20 cellular contexts compared by ENCODE assay signal in the genomic region with DNA sequence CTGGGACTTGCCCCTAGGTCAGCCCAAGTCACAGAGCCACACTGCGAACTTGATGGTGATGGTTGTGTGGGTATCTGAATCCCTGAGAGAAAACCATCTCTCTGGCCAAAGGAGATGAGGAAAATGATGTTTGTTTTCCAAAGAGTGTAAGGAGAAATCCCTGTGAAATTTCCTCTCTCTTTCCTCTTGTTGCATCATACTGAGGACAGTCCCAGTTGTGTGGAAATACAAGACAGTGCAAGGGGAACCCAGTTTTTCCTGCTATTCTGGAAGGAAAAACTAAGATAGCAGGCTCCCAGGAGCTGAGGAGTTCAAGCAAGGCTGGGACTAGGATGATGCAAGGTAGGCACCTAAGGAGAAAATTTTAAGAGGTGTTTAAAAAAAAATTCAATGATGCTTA.
A peak's percentile ranks its signal among the peaks of the same experiment; 100 is the strongest.
DNase-seq lines count a peak whose midpoint lies in the region; ATAC-seq, FAIRE-seq and TF ChIP-seq lines count a peak whose summit lies in the region.
"Had no signal": no experiment of that assay in that cellular context is flagged by ENCODE, and none has a peak within 500 bp of the region (broad histone marks: within the 10 kb centered on the region; RNA-seq: fewer than 3 reads in every experiment).

No MANE protein-coding gene starts in this region.

- DNase-seq in A549 (ENCODE audit: low read depth in 1 of 2, low spot score in 1 of 2) (no peak), HCT116 (ENCODE audit: low read depth, low spot score) (peak; percentile 7), WTC11 (ENCODE audit: low spot score) (no peak), islet precursor cell (peak; percentile 60), NCI-H1105 treated with DMSO at 0.1 percent for 48 hours (lab: John Stamatoyannopoulos, UW) (no peak)
- DNase-seq in stimulated activated CD4-positive, alpha-beta T cell treated with anti-CD3 and anti-CD28 coated beads, Interleukin-12 subunit alpha, Interleukin-12 subunit beta, amount 100 ng/mL, for 4 hours: no peak
- DNase-seq: 8988T; ACHN; C1 segment of cervical spinal cord; CD4-positive, alpha-beta memory T cell; DMS79 treated with DMSO at 0.1 percent for 48 hours; EL; GDM1; H7; IMR-90; KG1 had no signal

- RAD21 ChIA-PET in HCT116 (lab: Charles Lee; ENCODE audit: low non-redundant PET in 1 of 2, low total read pairs in 2 of 2, uncharacterized antibody in 2 of 2, unreplicated experiment in 2 of 2): no interaction called here

- H3K27ac ChIP-seq in A549: no peak overlapping the region
- H3K27ac ChIP-seq in HCT116 (ENCODE audit: low read depth, low read length): no peak overlapping the region

- H3K36me3 Mint-ChIP-seq in WTC11: peaks cover 8% of the 10 kb centered on the region
- H3K36me3 Mint-ChIP-seq: CD4-positive, alpha-beta memory T cell had no signal

- intact Hi-C loops in HCT116 (cut with micrococcal nuclease): no loop called here

- TF ChIP-seq EP300 in A549 (IDR thresholded peaks at IDR 0.05): no peak

- H2AFZ ChIP-seq in HCT116 (ENCODE audit: low read depth, low read length, poor library complexity, severe bottlenecking): no peak overlapping the region

- no peaks in the 10 kb centered on the region for H3K9me2 ChIP-seq in HCT116 (ENCODE audit: insufficient read depth)

- H3K4me3 Mint-ChIP-seq in WTC11: no peak overlapping the region
- H3K4me3 Mint-ChIP-seq: B cell; CD4-positive, alpha-beta memory T cell had no signal

- no peaks in the 10 kb centered on the region for H3K27me3 Mint-ChIP-seq in WTC11 (ENCODE audit: low read depth)
- H3K27me3 Mint-ChIP-seq: B cell had no signal

- CTCF ChIA-PET in A549 (lab: Yijun Ruan, JAX) (no interaction called here), HCT116 (lab: Charles Lee) (no interaction called here), WTC11 (lab: Charles Lee) (no interaction called here)

- H3K4me1 Mint-ChIP-seq in WTC11: peaks cover 14% of the 10 kb centered on the region
- H3K4me1 Mint-ChIP-seq: B cell; CD4-positive, alpha-beta memory T cell had no signal

- H3K4me3 ChIP-seq in A549 (no peak overlapping the region), HCT116 (replicated peaks in 1 of 2; ENCODE audit: low read depth in 1 of 2, low read length in 2 of 2) (no peak overlapping the region)

- WGBS in A549 (ENCODE audit: missing lambda C conversion rate): 34% methylated on average over 1 of the region's 1 CpG

- no peak for TF ChIP-seq POLR2A in A549 (IDR thresholded peaks at IDR 0.05; ENCODE audit: low read length)
- no peak for TF ChIP-seq POLR2A in HCT116 (IDR thresholded peaks at IDR 0.05; ENCODE audit: borderline replicate concordance, extremely low read depth, insufficient read depth, insufficient read length)

- TF ChIP-seq CTCF in A549 (IDR thresholded peaks at IDR 0.05): no peak
- TF ChIP-seq CTCF in HCT116 (IDR thresholded peaks at IDR 0.05 in 2 of 3, conservative IDR thresholded peaks at IDR 0.05 in 1 of 3; ENCODE audit: borderline replicate concordance in 1 of 3, insufficient read depth in 1 of 3, low read depth in 2 of 3, low read length in 2 of 3): no peak
- TF ChIP-seq CTCF in WTC11 (IDR thresholded peaks at IDR 0.05): no peak

- no peak for FAIRE-seq in A549 (lab: Jason Lieb, UNC)
- FAIRE-seq: GM12892 had no signal

- H3K9me3 Mint-ChIP-seq in WTC11: peaks cover 58% of the 10 kb centered on the region
- H3K9me3 Mint-ChIP-seq: CD4-positive, alpha-beta memory T cell had no signal

- H4K20me1 ChIP-seq in HCT116 (ENCODE audit: insufficient read depth): no peaks in the 10 kb centered on the region

- H3K4me1 ChIP-seq in A549 (peaks cover 3% of the 10 kb centered on the region; the same call in 1 of the 3 replicates), HCT116 (ENCODE audit: control insufficient read depth in 1 of 2, insufficient read depth in 2 of 2, low read length in 2 of 2) (no peaks in the 10 kb centered on the region)

- no peaks in the 10 kb centered on the region for H3K27me3 ChIP-seq in HCT116 (ENCODE audit: insufficient read depth, low read length)

- no peak overlapping the region for H3K27ac Mint-ChIP-seq in WTC11
- H3K27ac Mint-ChIP-seq: B cell; CD4-positive, alpha-beta memory T cell had no signal

- no TSS peak for BruUV-seq in HCT116 (replicated peaks; lab: Mats Ljungman, UMichigan)

- ATAC-seq in A549 (no peak), HCT116 (no peak), WTC11 (no peak), GM18868 (IDR thresholded peaks at IDR 0.05; ENCODE audit: unreplicated experiment) (no peak), HG02870 (IDR thresholded peaks at IDR 0.05; ENCODE audit: unreplicated experiment) (no peak)

- no peaks in the 10 kb centered on the region for H3K36me3 ChIP-seq in HCT116 (ENCODE audit: control insufficient read depth in 1 of 2, insufficient read depth in 2 of 2, low read length in 2 of 2)

- H3K9me3 ChIP-seq in A549 (no peaks in the 10 kb centered on the region), HCT116 (ENCODE audit: control insufficient read depth in 1 of 2, insufficient read depth in 1 of 2, low read depth in 1 of 2, low read length in 2 of 2) (no peaks in the 10 kb centered on the region)

- H3K79me2 ChIP-seq in HCT116 (ENCODE audit: insufficient read depth, low read length): no peaks in the 10 kb centered on the region

- H3K4me2 ChIP-seq in A549 (peak overlapping the region; percentile 13; the same call in 1 of the 3 replicates), HCT116 (ENCODE audit: low read length) (no peak overlapping the region)

- TF ChIP-seq RAD21 in A549 (conservative IDR thresholded peaks at IDR 0.05 in 1 of 2, IDR thresholded peaks at IDR 0.05 in 1 of 2) (no peak), HCT116 (IDR thresholded peaks at IDR 0.05; ENCODE audit: low read depth) (no peak)

- POLR2A ChIA-PET in A549 (lab: Yijun Ruan, JAX): no interaction called here
- POLR2A ChIA-PET in HCT116 (lab: Charles Lee): no interaction called here
- POLR2A ChIA-PET in WTC11 (lab: Charles Lee): no interaction called here

- H3K9ac ChIP-seq in HCT116 (ENCODE audit: low read length): no peak overlapping the region

TF ChIP-seq in A549, 52 proteins besides CTCF, POLR2A, EP300 and RAD21 (continues in another document):
- TF ChIP-seq, protein P1, sequence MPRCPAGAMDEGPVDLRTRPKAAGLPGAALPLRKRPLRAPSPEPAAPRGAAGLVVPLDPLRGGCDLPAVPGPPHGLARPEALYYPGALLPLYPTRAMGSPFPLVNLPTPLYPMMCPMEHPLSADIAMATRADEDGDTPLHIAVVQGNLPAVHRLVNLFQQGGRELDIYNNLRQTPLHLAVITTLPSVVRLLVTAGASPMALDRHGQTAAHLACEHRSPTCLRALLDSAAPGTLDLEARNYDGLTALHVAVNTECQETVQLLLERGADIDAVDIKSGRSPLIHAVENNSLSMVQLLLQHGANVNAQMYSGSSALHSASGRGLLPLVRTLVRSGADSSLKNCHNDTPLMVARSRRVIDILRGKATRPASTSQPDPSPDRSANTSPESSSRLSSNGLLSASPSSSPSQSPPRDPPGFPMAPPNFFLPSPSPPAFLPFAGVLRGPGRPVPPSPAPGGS (IDR thresholded peaks at IDR 0.05): no peak
- no peak for TF ChIP-seq RCOR1 (IDR thresholded peaks at IDR 0.05; ENCODE audit: low read depth, low read length)
- no peak for TF ChIP-seq HOXB5 (CRISPR knock-in tag; IDR thresholded peaks at IDR 0.05)
- TF ChIP-seq CHD2 (IDR thresholded peaks at IDR 0.05; ENCODE audit: low read length, partially characterized antibody): no peak
- no peak for TF ChIP-seq HOXB13 (CRISPR knock-in tag; IDR thresholded peaks at IDR 0.05; ENCODE audit: low read depth)
- no peak for TF ChIP-seq JUNB (IDR thresholded peaks at IDR 0.05)
- TF ChIP-seq BHLHE40 (IDR thresholded peaks at IDR 0.05; ENCODE audit: low read depth, low read length): no peak
- TF ChIP-seq ESRRA (IDR thresholded peaks at IDR 0.05; ENCODE audit: borderline replicate concordance, low read length): no peak

TF ChIP-seq in HCT116, 20 proteins besides CTCF, POLR2A, EP300 and RAD21:
- TF ChIP-seq CEBPB (IDR thresholded peaks at IDR 0.05; ENCODE audit: low read depth) (peak; percentile 67), MAX (IDR thresholded peaks at IDR 0.05) (no peak), YY1 (IDR thresholded peaks at IDR 0.05; ENCODE audit: extremely low read depth, insufficient replicate concordance, low read depth, low read length) (no peak), ATF3 (IDR thresholded peaks at IDR 0.05) (no peak), JUND (IDR thresholded peaks at IDR 0.05) (no peak)
TF ChIP-seq in HCT116: peak in this region for 1.

TF ChIP-seq in WTC11, 78 proteins besides CTCF, POLR2A, EP300 and RAD21:
- TF ChIP-seq GABPB1 (CRISPR knock-in tag; IDR thresholded peaks at IDR 0.05) (peak; percentile 60; the same call in 1 of the 2 replicates), EMX1 (CRISPR knock-in tag; IDR thresholded peaks at IDR 0.05) (no peak)

Comparison
In these comparisons a context has a peak if more than half of its experiments do, and no peak if none do; other contexts are left out.
1. DNase-seq: peak in HCT116 (single experiment) and islet precursor cell (single experiment); none in A549 (0 of 2), WTC11 (single experiment), stimulated activated CD4-positive, alpha-beta T cell treated with anti-CD3 and anti-CD28 coated beads, Interleukin-12 subunit alpha, Interleukin-12 subunit beta, amount 100 ng/mL, for 4 hours (single experiment) and NCI-H1105 treated with DMSO at 0.1 percent for 48 hours (single experiment).